Comparison of ENCODE assay signal across 12 cellular contexts in genomic region chr3:177772908-177773557, GRCh38.
DNase-seq lines count a peak whose midpoint lies in the region; ATAC-seq lines count a peak whose summit lies in the region.
"Had no signal": no experiment of that assay in that cellular context is flagged by ENCODE, and none has a peak within 500 bp of the region (broad histone marks: within the 10 kb centered on the region; RNA-seq: fewer than 3 reads in every experiment).

No MANE protein-coding gene starts in this region.

- intact Hi-C loops in left cardiac atrium (cut with DNase I) = no loop called here

- DNase-seq in NCI-H510A (lab: John Stamatoyannopoulos, UW) (peak; percentile 29), left cardiac atrium (no peak), NCI-H1930 (lab: John Stamatoyannopoulos, UW) (no peak), EL (no peak)
- DNase-seq in T-helper 2 cell treated with Interferon-gamma antibody and Interleukin-4, amounts not matched to agents 5 μg/mL and 100 μg/mL, for 36 hours (ENCODE audit: low spot score) = no peak
- DNase-seq: activated naive CD8-positive, alpha-beta T cell treated with anti-CD3 and anti-CD28 coated beads, Interleukin-2, amount 50 U/mL, for 24 hours; C1 segment of cervical spinal cord had no signal

- peak overlapping the region; percentile 8 to 56 (median 42) for H3K4me2 ChIP-seq in BLaER1 treated with 17β-estradiol and CSF1 and Interleukin-3, amounts not matched to agents 10 nM and 100 nM

- ATAC-seq in GM19463 (IDR thresholded peaks at IDR 0.05; ENCODE audit: unreplicated experiment) (peak; percentile 39), left cardiac atrium (peak; percentile 55 to 73), GM21528 (IDR thresholded peaks at IDR 0.05; ENCODE audit: low FRiP score, unreplicated experiment) (no peak)
- ATAC-seq: activated naive CD8-positive, alpha-beta T cell treated with anti-CD3 and anti-CD28 coated beads, Interleukin-2, amount 50 U/mL, for 24 hours; HCT116; K562 had no signal

- peaks cover 0 to 10% (median 0%) of the 10 kb centered on the region in 11 experiments; a peak in 2 of 22 replicates for H3K36me3 ChIP-seq in BLaER1 treated with 17β-estradiol and CSF1 and Interleukin-3, amounts not matched to agents 10 nM and 100 nM

- peaks cover under 1% of the 10 kb centered on the region for H3K36me3 Mint-ChIP-seq in T-helper 2 cell treated with Interferon-gamma antibody and Interleukin-4, amounts not matched to agents 5 μg/mL and 100 μg/mL, for 36 hours (ENCODE audit: low read depth)

- peaks cover 1% of the 10 kb centered on the region for H3K9me3 Mint-ChIP-seq in T-helper 2 cell treated with Interferon-gamma antibody and Interleukin-4, amounts not matched to agents 5 μg/mL and 100 μg/mL, for 36 hours

- no peaks in the 10 kb centered on the region for H3K27me3 ChIP-seq in BLaER1 treated with 17β-estradiol and CSF1 and Interleukin-3, amounts not matched to agents 10 nM and 100 nM

- H3K27ac Mint-ChIP-seq in T-helper 2 cell treated with Interferon-gamma antibody and Interleukin-4, amounts not matched to agents 5 μg/mL and 100 μg/mL, for 36 hours = no peak overlapping the region
- H3K27ac Mint-ChIP-seq: activated naive CD8-positive, alpha-beta T cell treated with anti-CD3 and anti-CD28 coated beads, Interleukin-2, amount 50 U/mL, for 24 hours had no signal

- H3K4me3 Mint-ChIP-seq in T-helper 2 cell treated with Interferon-gamma antibody and Interleukin-4, amounts not matched to agents 5 μg/mL and 100 μg/mL, for 36 hours = no peak overlapping the region
- H3K4me3 Mint-ChIP-seq: activated naive CD8-positive, alpha-beta T cell treated with anti-CD3 and anti-CD28 coated beads, Interleukin-2, amount 50 U/mL, for 24 hours had no signal

- peak overlapping the region in 2 of 11 experiments; percentile 2 to 15; a peak in 1 of 22 replicates for H3K27ac ChIP-seq in BLaER1 treated with 17β-estradiol and CSF1 and Interleukin-3, amounts not matched to agents 10 nM and 100 nM

- H3K27me3 Mint-ChIP-seq in T-helper 2 cell treated with Interferon-gamma antibody and Interleukin-4, amounts not matched to agents 5 μg/mL and 100 μg/mL, for 36 hours (ENCODE audit: low read depth) = no peaks in the 10 kb centered on the region
- H3K27me3 Mint-ChIP-seq: activated naive CD8-positive, alpha-beta T cell treated with anti-CD3 and anti-CD28 coated beads, Interleukin-2, amount 50 U/mL, for 24 hours had no signal

- no peak overlapping the region for H3K9ac ChIP-seq in BLaER1 treated with 17β-estradiol and CSF1 and Interleukin-3, amounts not matched to agents 10 nM and 100 nM

- H4K20me1 ChIP-seq in BLaER1 treated with 17β-estradiol and CSF1 and Interleukin-3, amounts not matched to agents 10 nM and 100 nM = no peaks in the 10 kb centered on the region

- H3K4me3 ChIP-seq in BLaER1 treated with 17β-estradiol and CSF1 and Interleukin-3, amounts not matched to agents 10 nM and 100 nM = no peak overlapping the region
- H3K4me3 ChIP-seq: K562 had no signal

- H3K4me1 Mint-ChIP-seq in T-helper 2 cell treated with Interferon-gamma antibody and Interleukin-4, amounts not matched to agents 5 μg/mL and 100 μg/mL, for 36 hours (ENCODE audit: low read depth) = no peaks in the 10 kb centered on the region

- H3K4me1 ChIP-seq in BLaER1 treated with 17β-estradiol and CSF1 and Interleukin-3, amounts not matched to agents 10 nM and 100 nM = peaks cover 20 to 49% (median 26%) of the 10 kb centered on the region in 10 experiments

- peaks cover 19 to 69% (median 56%) of the 10 kb centered on the region in 11 experiments for H3K9me3 ChIP-seq in BLaER1 treated with 17β-estradiol and CSF1 and Interleukin-3, amounts not matched to agents 10 nM and 100 nM (replicated peaks in 1 of 11)
